In genomic region chr5:77798448-77798847, GRCh38 we compare ENCODE assay signal across 35 cellular contexts.
"Had no signal": no experiment of that assay in that cellular context is flagged by ENCODE, and none has a peak within 500 bp of the region (broad histone marks: within the 10 kb centered on the region; RNA-seq: fewer than 3 reads in every experiment).

No MANE protein-coding gene starts in this region.

- H3K9me3 Mint-ChIP-seq: activated CD4-positive, alpha-beta memory T cell treated with anti-CD3 and anti-CD28 coated beads, Interleukin-2, amount 10 ng/mL, durations not matched to agents 7 days and 5 days had no signal

- DNase-seq: activated CD4-positive, alpha-beta memory T cell treated with anti-CD3 and anti-CD28 coated beads, Interleukin-2, amount 10 ng/mL, durations not matched to agents 7 days and 5 days; activated CD4-positive, alpha-beta T cell treated with anti-CD3 and anti-CD28 coated beads for 1 hour; activated CD4-positive, alpha-beta T cell treated with anti-CD3 and anti-CD28 coated beads, Interleukin-2, amount 10 ng/mL, durations not matched to agents 7 days and 5 days; activated gamma-delta T cell treated with Interleukin-2 at 50 U/mL for 16 hours; activated naive CD8-positive, alpha-beta T cell treated with anti-CD3 and anti-CD28 coated beads, Interleukin-2, amount 50 U/mL, for 24 hours; activated T-cell treated with anti-CD3 and anti-CD28 coated beads, Interleukin-2, amount 50 U/mL, for 4 hours; amygdala; caudate nucleus; cortex of kidney; effector memory CD8-positive, alpha-beta T cell; foreskin fibroblast; heart left ventricle; hypothalamus; immature natural killer cell; kidney; left colon; mammary epithelial cell; naive thymus-derived CD8-positive, alpha-beta T cell; nucleus accumbens; pancreas; retina; stimulated activated CD4-positive, alpha-beta T cell treated with anti-CD3 and anti-CD28 coated beads, Interleukin-4, amount 100 ng/mL, for 4 hours; stimulated activated CD8-positive, alpha-beta memory T cell treated with anti-CD3 and anti-CD28 coated beads, Interleukin-4, amount 100 ng/mL, for 48 hours; stimulated activated naive B cell treated with anti-CD40 and anti-IgM and Interleukin-4, amounts not matched to agents 10 μg/mL and 1 μg/mL and 100 μg/mL, for 72 hours; stomach; tibial artery had no signal

- H3K27ac Mint-ChIP-seq: activated CD4-positive, alpha-beta memory T cell treated with anti-CD3 and anti-CD28 coated beads, Interleukin-2, amount 10 ng/mL, durations not matched to agents 7 days and 5 days; activated CD4-positive, alpha-beta T cell treated with anti-CD3 and anti-CD28 coated beads, Interleukin-2, amount 10 ng/mL, durations not matched to agents 7 days and 5 days; activated naive CD4-positive, alpha-beta T cell treated with anti-CD3 and anti-CD28 coated beads, Interleukin-2, amount 50 U/mL, for 24 hours; activated naive CD8-positive, alpha-beta T cell treated with anti-CD3 and anti-CD28 coated beads, Interleukin-2, amount 50 U/mL, for 24 hours; activated T-helper 17 cell treated with anti-CD3 and anti-CD28 coated beads, Interleukin-2, amount 50 U/mL, for 72 hours; effector memory CD8-positive, alpha-beta T cell; immature natural killer cell; mesothelial cell of epicardium; naive thymus-derived CD8-positive, alpha-beta T cell; stimulated activated naive B cell treated with anti-CD40 and anti-IgM and Interleukin-4, amounts not matched to agents 10 μg/mL and 1 μg/mL and 100 μg/mL, for 72 hours; WTC11 had no signal

- H3K27me3 ChIP-seq: heart left ventricle, pancreas, stomach, tibial artery had no signal

- H3K9me3 ChIP-seq: prostate gland had no signal

- ATAC-seq: activated naive CD8-positive, alpha-beta T cell treated with anti-CD3 and anti-CD28 coated beads, Interleukin-2, amount 50 U/mL, for 24 hours; activated T-cell treated with anti-CD3 and anti-CD28 coated beads, Interleukin-2, amount 50 U/mL, for 4 hours; activated T-helper 17 cell treated with anti-CD3 and anti-CD28 coated beads, Interleukin-2, amount 50 U/mL, for 72 hours; effector memory CD8-positive, alpha-beta T cell; esophagus mucosa; heart left ventricle; left colon; naive thymus-derived CD8-positive, alpha-beta T cell; sciatic nerve; stimulated activated naive B cell treated with anti-CD40 and anti-IgM and Interleukin-4, amounts not matched to agents 10 μg/mL and 1 μg/mL and 100 μg/mL, for 72 hours; WTC11 had no signal

- H3K4me3 Mint-ChIP-seq: activated CD4-positive, alpha-beta memory T cell treated with anti-CD3 and anti-CD28 coated beads, Interleukin-2, amount 10 ng/mL, durations not matched to agents 7 days and 5 days; activated CD4-positive, alpha-beta T cell treated with anti-CD3 and anti-CD28 coated beads, Interleukin-2, amount 10 ng/mL, durations not matched to agents 7 days and 5 days; activated naive CD4-positive, alpha-beta T cell treated with anti-CD3 and anti-CD28 coated beads, Interleukin-2, amount 50 U/mL, for 24 hours; activated naive CD8-positive, alpha-beta T cell treated with anti-CD3 and anti-CD28 coated beads, Interleukin-2, amount 50 U/mL, for 24 hours; activated T-cell treated with anti-CD3 and anti-CD28 coated beads, Interleukin-2, amount 50 U/mL, for 4 hours; activated T-helper 17 cell treated with anti-CD3 and anti-CD28 coated beads, Interleukin-2, amount 50 U/mL, for 72 hours; effector memory CD8-positive, alpha-beta T cell; immature natural killer cell; mesothelial cell of epicardium; naive thymus-derived CD8-positive, alpha-beta T cell; neural crest cell; stimulated activated naive B cell treated with anti-CD40 and anti-IgM and Interleukin-4, amounts not matched to agents 10 μg/mL and 1 μg/mL and 100 μg/mL, for 72 hours; WTC11 had no signal

- H3K36me3 ChIP-seq: heart left ventricle, pancreas, prostate gland, stomach, tibial artery had no signal

- H3K4me3 ChIP-seq: heart left ventricle, pancreas, prostate gland, skin epidermis, stomach, tibial artery had no signal

- H3K4me1 ChIP-seq: pancreas, prostate gland, stomach, tibial artery had no signal

- H3K4me1 Mint-ChIP-seq: activated CD4-positive, alpha-beta memory T cell treated with anti-CD3 and anti-CD28 coated beads, Interleukin-2, amount 10 ng/mL, durations not matched to agents 7 days and 5 days; activated naive CD4-positive, alpha-beta T cell treated with anti-CD3 and anti-CD28 coated beads, Interleukin-2, amount 50 U/mL, for 24 hours; activated T-helper 17 cell treated with anti-CD3 and anti-CD28 coated beads, Interleukin-2, amount 50 U/mL, for 72 hours; immature natural killer cell; mesothelial cell of epicardium; neural crest cell; WTC11 had no signal

- FAIRE-seq: kidney, pancreas had no signal
